1 cellular context compared by ENCODE assay signal in the genomic region with DNA sequence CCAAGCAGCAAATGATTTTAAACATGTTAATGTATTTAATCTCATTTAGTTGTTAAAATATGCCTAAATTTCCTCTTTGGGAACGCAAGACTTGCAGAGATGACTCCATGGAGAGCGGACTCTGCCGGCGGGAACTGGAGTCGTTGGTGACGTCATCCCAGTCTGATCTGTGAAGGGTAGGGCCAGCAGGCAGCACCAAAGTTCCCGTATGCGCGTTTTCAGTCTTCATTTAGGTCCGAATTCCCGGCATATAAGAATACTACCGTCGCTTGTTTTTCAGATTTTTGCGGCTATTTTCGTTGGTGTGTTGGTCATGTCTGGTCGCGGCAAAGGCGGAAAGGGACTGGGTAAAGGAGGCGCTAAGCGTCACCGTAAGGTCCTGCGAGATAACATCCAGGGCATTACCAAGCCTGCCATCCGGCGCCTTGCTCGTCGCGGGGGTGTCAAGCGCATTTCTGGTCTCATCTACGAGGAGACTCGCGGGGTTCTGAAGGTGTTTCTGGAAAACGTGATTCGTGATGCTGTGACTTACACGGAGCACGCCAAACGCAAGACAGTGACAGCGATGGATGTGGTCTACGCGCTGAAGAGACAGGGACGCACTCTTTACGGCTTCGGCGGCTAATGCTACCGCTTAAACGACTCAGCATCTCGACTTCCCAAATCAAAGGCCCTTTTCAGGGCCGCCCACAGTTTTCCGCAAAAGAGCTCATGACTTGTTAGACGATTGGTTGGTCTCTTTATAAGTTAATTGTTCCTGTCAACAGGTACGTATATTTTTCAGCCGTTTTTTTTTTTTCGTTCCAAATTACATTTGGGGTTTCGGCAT.
A peak's percentile ranks its signal among the peaks of the same experiment; 100 is the strongest.
TF ChIP-seq lines count a peak whose summit lies in the region.

No MANE protein-coding gene starts in this region.

TF ChIP-seq in HepG2, 621 proteins besides CTCF, POLR2A, EP300 and RAD21 (continued from another document and continues in another):
- no peak; the same call in 1 of the 2 replicates for TF ChIP-seq RFX3 (CRISPR knock-in tag; IDR thresholded peaks at IDR 0.05)
- TF ChIP-seq ZNF138 (CRISPR knock-in tag; IDR thresholded peaks at IDR 0.05; ENCODE audit: low read depth) = 0 out of 2 replicates have a peak, but pooled peaks have one; percentile 77
- TF ChIP-seq, protein P1, sequence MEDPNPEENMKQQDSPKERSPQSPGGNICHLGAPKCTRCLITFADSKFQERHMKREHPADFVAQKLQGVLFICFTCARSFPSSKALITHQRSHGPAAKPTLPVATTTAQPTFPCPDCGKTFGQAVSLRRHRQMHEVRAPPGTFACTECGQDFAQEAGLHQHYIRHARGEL (CRISPR knock-in tag; IDR thresholded peaks at IDR 0.05) = peak; percentile 82; the same call in 1 of the 2 replicates
- TF ChIP-seq FOXO4 (CRISPR knock-in tag; conservative IDR thresholded peaks at IDR 0.05) = no peak
- TF ChIP-seq ZNF441 (CRISPR knock-in tag; IDR thresholded peaks at IDR 0.05; ENCODE audit: borderline replicate concordance) = peak; percentile 89
- peak; percentile 96 for TF ChIP-seq ATF1 (CRISPR knock-in tag; IDR thresholded peaks at IDR 0.05)
- TF ChIP-seq SAFB2 (CRISPR knock-in tag; IDR thresholded peaks at IDR 0.05; ENCODE audit: borderline replicate concordance, low read depth) = no peak; the same call in 1 of the 2 replicates
- peak; percentile 80 for TF ChIP-seq SOX13 (IDR thresholded peaks at IDR 0.05)
- TF ChIP-seq SOX13 (CRISPR knock-in tag; conservative IDR thresholded peaks at IDR 0.05 in 1 of 2, IDR thresholded peaks at IDR 0.05 in 1 of 2) = peak in 1 of 2 experiments; percentile 61; a peak in 2 of 4 replicates
- peak; percentile 65; the same call in 1 of the 2 replicates for TF ChIP-seq MYC (CRISPR knock-in tag; IDR thresholded peaks at IDR 0.05; ENCODE audit: borderline replicate concordance)
- TF ChIP-seq POLR2AphosphoS2 (IDR thresholded peaks at IDR 0.05; ENCODE audit: low read depth, low read length) = peak; percentile 94
- no peak for TF ChIP-seq HMGA1 (CRISPR knock-in tag; conservative IDR thresholded peaks at IDR 0.05)
- TF ChIP-seq ZNF557 (CRISPR knock-in tag; IDR thresholded peaks at IDR 0.05) = no peak
- TF ChIP-seq ZNF788 (CRISPR knock-in tag; IDR thresholded peaks at IDR 0.05; ENCODE audit: borderline replicate concordance) = peak; percentile 57; the same call in 1 of the 2 replicates
- TF ChIP-seq TAF15 (IDR thresholded peaks at IDR 0.05; ENCODE audit: low read depth, low read length, poor library complexity, severe bottlenecking) = peak; percentile 95
- no peak; the same call in none of the 2 replicates for TF ChIP-seq FOXP4 (CRISPR knock-in tag; IDR thresholded peaks at IDR 0.05)
- TF ChIP-seq ONECUT2 (CRISPR knock-in tag; IDR thresholded peaks at IDR 0.05) = no peak; the same call in 1 of the 2 replicates
- peak; percentile 71; the same call in 1 of the 2 replicates for TF ChIP-seq ZNF546 (CRISPR knock-in tag; conservative IDR thresholded peaks at IDR 0.05)
- TF ChIP-seq, protein P2, sequence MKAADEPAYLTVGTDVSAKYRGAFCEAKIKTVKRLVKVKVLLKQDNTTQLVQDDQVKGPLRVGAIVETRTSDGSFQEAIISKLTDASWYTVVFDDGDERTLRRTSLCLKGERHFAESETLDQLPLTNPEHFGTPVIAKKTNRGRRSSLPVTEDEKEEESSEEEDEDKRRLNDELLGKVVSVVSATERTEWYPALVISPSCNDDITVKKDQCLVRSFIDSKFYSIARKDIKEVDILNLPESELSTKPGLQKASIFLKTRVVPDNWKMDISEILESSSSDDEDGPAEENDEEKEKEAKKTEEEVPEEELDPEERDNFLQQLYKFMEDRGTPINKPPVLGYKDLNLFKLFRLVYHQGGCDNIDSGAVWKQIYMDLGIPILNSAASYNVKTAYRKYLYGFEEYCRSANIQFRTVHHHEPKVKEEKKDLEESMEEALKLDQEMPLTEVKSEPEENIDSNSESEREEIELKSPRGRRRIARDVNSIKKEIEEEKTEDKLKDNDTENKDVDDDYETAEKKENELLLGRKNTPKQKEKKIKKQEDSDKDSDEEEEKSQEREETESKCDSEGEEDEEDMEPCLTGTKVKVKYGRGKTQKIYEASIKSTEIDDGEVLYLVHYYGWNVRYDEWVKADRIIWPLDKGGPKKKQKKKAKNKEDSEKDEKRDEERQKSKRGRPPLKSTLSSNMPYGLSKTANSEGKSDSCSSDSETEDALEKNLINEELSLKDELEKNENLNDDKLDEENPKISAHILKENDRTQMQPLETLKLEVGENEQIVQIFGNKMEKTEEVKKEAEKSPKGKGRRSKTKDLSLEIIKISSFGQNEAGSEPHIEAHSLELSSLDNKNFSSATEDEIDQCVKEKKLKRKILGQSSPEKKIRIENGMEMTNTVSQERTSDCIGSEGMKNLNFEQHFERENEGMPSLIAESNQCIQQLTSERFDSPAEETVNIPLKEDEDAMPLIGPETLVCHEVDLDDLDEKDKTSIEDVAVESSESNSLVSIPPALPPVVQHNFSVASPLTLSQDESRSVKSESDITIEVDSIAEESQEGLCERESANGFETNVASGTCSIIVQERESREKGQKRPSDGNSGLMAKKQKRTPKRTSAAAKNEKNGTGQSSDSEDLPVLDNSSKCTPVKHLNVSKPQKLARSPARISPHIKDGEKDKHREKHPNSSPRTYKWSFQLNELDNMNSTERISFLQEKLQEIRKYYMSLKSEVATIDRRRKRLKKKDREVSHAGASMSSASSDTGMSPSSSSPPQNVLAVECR (CRISPR knock-in tag; IDR thresholded peaks at IDR 0.05; ENCODE audit: borderline replicate concordance) = peak; percentile 95
- TF ChIP-seq HOXA7 (CRISPR knock-in tag; IDR thresholded peaks at IDR 0.05) = 0 out of 2 replicates have a peak, but pooled peaks have one; percentile 26
- TF ChIP-seq TAF1 (CRISPR knock-in tag; IDR thresholded peaks at IDR 0.05) = peak; percentile 89
- TF ChIP-seq ZNF30 (CRISPR knock-in tag; IDR thresholded peaks at IDR 0.05) = peak; percentile 58; the same call in 1 of the 2 replicates
- TF ChIP-seq ZNF780A (CRISPR knock-in tag; IDR thresholded peaks at IDR 0.05) = peak; percentile 44; the same call in 1 of the 2 replicates
- TF ChIP-seq KLF9 (CRISPR knock-in tag; IDR thresholded peaks at IDR 0.05; ENCODE audit: low read depth) = peak; percentile 83; the same call in 1 of the 2 replicates
- TF ChIP-seq ZBTB7B (CRISPR knock-in tag; IDR thresholded peaks at IDR 0.05) = no peak; the same call in 1 of the 2 replicates
- TF ChIP-seq, protein P3, sequence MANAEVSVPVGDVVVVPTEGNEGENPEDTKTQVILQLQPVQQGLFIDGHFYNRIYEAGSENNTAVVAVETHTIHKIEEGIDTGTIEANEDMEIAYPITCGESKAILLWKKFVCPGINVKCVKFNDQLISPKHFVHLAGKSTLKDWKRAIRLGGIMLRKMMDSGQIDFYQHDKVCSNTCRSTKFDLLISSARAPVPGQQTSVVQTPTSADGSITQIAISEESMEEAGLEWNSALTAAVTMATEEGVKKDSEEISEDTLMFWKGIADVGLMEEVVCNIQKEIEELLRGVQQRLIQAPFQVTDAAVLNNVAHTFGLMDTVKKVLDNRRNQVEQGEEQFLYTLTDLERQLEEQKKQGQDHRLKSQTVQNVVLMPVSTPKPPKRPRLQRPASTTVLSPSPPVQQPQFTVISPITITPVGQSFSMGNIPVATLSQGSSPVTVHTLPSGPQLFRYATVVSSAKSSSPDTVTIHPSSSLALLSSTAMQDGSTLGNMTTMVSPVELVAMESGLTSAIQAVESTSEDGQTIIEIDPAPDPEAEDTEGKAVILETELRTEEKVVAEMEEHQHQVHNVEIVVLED (CRISPR knock-in tag; IDR thresholded peaks at IDR 0.05; ENCODE audit: borderline replicate concordance) = peak; percentile 72; the same call in 1 of the 2 replicates
- no peak for TF ChIP-seq RORA (CRISPR knock-in tag; IDR thresholded peaks at IDR 0.05)
- peak; percentile 25 for TF ChIP-seq ZNF335 (CRISPR knock-in tag; IDR thresholded peaks at IDR 0.05)
- TF ChIP-seq ZNF572 (CRISPR knock-in tag; IDR thresholded peaks at IDR 0.05) = peak; percentile 87; the same call in 1 of the 2 replicates
- TF ChIP-seq ZNF850 (CRISPR knock-in tag; conservative IDR thresholded peaks at IDR 0.05) = no peak
- no peak for TF ChIP-seq ZNF792 (CRISPR knock-in tag; IDR thresholded peaks at IDR 0.05)
- peak; percentile 98; the same call in 1 of the 2 replicates for TF ChIP-seq ZC3H4 (CRISPR knock-in tag; IDR thresholded peaks at IDR 0.05; ENCODE audit: borderline replicate concordance)
- TF ChIP-seq TRIM22 (IDR thresholded peaks at IDR 0.05) = no peak
- peak; percentile 46; the same call in 1 of the 2 replicates for TF ChIP-seq HIVEP1 (CRISPR knock-in tag; IDR thresholded peaks at IDR 0.05)
- no peak for TF ChIP-seq FOXM1 (CRISPR knock-in tag; IDR thresholded peaks at IDR 0.05)
- TF ChIP-seq POLR2AphosphoS5 (IDR thresholded peaks at IDR 0.05; ENCODE audit: low read depth, low read length) = peak; percentile 100
- peak; percentile 46; the same call in 1 of the 2 replicates for TF ChIP-seq ZNF777 (CRISPR knock-in tag; IDR thresholded peaks at IDR 0.05)
- TF ChIP-seq ZNF207 (IDR thresholded peaks at IDR 0.05; ENCODE audit: borderline replicate concordance) = no peak
- TF ChIP-seq ZNF235 (CRISPR knock-in tag; IDR thresholded peaks at IDR 0.05; ENCODE audit: borderline replicate concordance) = peak; percentile 85; the same call in 1 of the 2 replicates
- TF ChIP-seq, protein P4, sequence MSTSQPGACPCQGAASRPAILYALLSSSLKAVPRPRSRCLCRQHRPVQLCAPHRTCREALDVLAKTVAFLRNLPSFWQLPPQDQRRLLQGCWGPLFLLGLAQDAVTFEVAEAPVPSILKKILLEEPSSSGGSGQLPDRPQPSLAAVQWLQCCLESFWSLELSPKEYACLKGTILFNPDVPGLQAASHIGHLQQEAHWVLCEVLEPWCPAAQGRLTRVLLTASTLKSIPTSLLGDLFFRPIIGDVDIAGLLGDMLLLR (CRISPR knock-in tag; IDR thresholded peaks at IDR 0.05) = peak; percentile 87; the same call in 1 of the 2 replicates
- no peak for TF ChIP-seq ZNF10 (CRISPR knock-in tag; IDR thresholded peaks at IDR 0.05; ENCODE audit: borderline replicate concordance, low read depth)
- peak; percentile 76; the same call in 1 of the 2 replicates for TF ChIP-seq ZNF747 (CRISPR knock-in tag; IDR thresholded peaks at IDR 0.05; ENCODE audit: borderline replicate concordance)
- peak; percentile 93 for TF ChIP-seq HOXD1 (CRISPR knock-in tag; IDR thresholded peaks at IDR 0.05)
- TF ChIP-seq ZNF709 (CRISPR knock-in tag; IDR thresholded peaks at IDR 0.05) = no peak
- TF ChIP-seq YEATS4 (CRISPR knock-in tag; IDR thresholded peaks at IDR 0.05; ENCODE audit: borderline replicate concordance) = peak; percentile 77
- peak; percentile 59; the same call in 1 of the 2 replicates for TF ChIP-seq ZBTB10 (CRISPR knock-in tag; IDR thresholded peaks at IDR 0.05; ENCODE audit: borderline replicate concordance)
